1 cellular context compared by ENCODE assay signal in the genomic region with DNA sequence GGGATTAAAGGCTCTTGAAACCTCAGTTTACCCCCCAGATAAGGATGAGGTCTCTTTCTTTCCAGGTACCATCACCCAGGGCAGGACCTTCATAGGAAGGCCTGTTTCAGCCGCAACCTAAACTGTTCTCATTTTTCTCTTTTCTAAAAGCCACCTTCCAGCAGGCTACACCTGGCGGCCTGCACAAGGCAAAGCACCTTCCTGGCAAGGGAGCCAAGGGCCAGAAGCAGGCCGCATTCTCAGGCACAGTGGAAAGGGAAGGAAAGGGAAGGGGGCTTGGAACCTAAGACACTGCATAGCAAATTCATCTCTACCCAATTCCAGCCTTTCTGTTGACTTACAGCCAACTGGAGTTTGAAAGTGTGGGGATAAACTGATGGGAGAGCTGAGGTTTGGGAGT.
TF ChIP-seq lines count a peak whose summit lies in the region.

No MANE protein-coding gene starts in this region.

TF ChIP-seq in HepG2, 621 proteins besides CTCF, POLR2A, EP300 and RAD21 (continued from another document):
- no peak for TF ChIP-seq E2F1 (CRISPR knock-in tag; IDR thresholded peaks at IDR 0.05)
- no peak for TF ChIP-seq ZNF205 (CRISPR knock-in tag; IDR thresholded peaks at IDR 0.05)
- TF ChIP-seq ZNF646 (CRISPR knock-in tag; IDR thresholded peaks at IDR 0.05), result no peak
- no peak for TF ChIP-seq JUNB (CRISPR knock-in tag; IDR thresholded peaks at IDR 0.05; ENCODE audit: borderline replicate concordance)
